1 cellular context compared by ENCODE assay signal in genomic region chr6:85594197-85594930, GRCh38.
TF ChIP-seq lines count a peak whose summit lies in the region.

No MANE protein-coding gene starts in this region.

TF ChIP-seq in GM12878, 131 proteins besides CTCF, POLR2A, EP300 and RAD21 (continued from another document):
- TF ChIP-seq CHD2 (IDR thresholded peaks at IDR 0.05; ENCODE audit: borderline replicate concordance, low read depth, low read length) = peak; percentile 5; the same call in 1 of the 2 replicates
- TF ChIP-seq IRF3 (IDR thresholded peaks at IDR 0.05) = no peak
- no peak for TF ChIP-seq PKNOX1 (IDR thresholded peaks at IDR 0.05)
- no peak for TF ChIP-seq SREBF1 (IDR thresholded peaks at IDR 0.05; ENCODE audit: low read length)
- 0 out of 2 replicates have a peak, but pooled peaks have one; percentile 19 for TF ChIP-seq CBFB (IDR thresholded peaks at IDR 0.05; ENCODE audit: low read depth)
- 0 out of 2 replicates have a peak, but pooled peaks have one; percentile 28 for TF ChIP-seq ZSCAN29 (IDR thresholded peaks at IDR 0.05)
- no peak for TF ChIP-seq ESRRA (IDR thresholded peaks at IDR 0.05; ENCODE audit: low read length)
- TF ChIP-seq PML (IDR thresholded peaks at IDR 0.05; ENCODE audit: low read length) = peak; percentile 76
- peak; percentile 35 for TF ChIP-seq SMAD1 (IDR thresholded peaks at IDR 0.05; ENCODE audit: low read depth, partially characterized antibody)
- peak; percentile 40 for TF ChIP-seq NKRF (conservative IDR thresholded peaks at IDR 0.05)
- TF ChIP-seq SIX5 (IDR thresholded peaks at IDR 0.05; ENCODE audit: low read depth, low read length, severe bottlenecking) = peak; percentile 77
- 0 out of 4 replicates have a peak, but pooled peaks of 1 of the 2 experiments have one; percentile 51 for TF ChIP-seq IKZF2 (IDR thresholded peaks at IDR 0.05)
- TF ChIP-seq ZNF274 (IDR thresholded peaks at IDR 0.05; ENCODE audit: insufficient read depth, insufficient read length) = no peak
- no peak for TF ChIP-seq STAT1 (conservative IDR thresholded peaks at IDR 0.05)
- TF ChIP-seq POLR2AphosphoS5 (IDR thresholded peaks at IDR 0.05; ENCODE audit: low read length) = no peak; the same call in 1 of the 2 replicates
- no peak for TF ChIP-seq CHD1 (IDR thresholded peaks at IDR 0.05; ENCODE audit: low read depth, low read length)
- TF ChIP-seq MXI1 (IDR thresholded peaks at IDR 0.05; ENCODE audit: low read depth, low read length) = no peak
- TF ChIP-seq CUX1 (IDR thresholded peaks at IDR 0.05; ENCODE audit: insufficient replicate concordance, low read depth, low read length) = no peak
- no peak for TF ChIP-seq MEF2B (IDR thresholded peaks at IDR 0.05; ENCODE audit: partially characterized antibody, poor library complexity, severe bottlenecking)
- TF ChIP-seq SP1 (IDR thresholded peaks at IDR 0.05; ENCODE audit: low read depth, low read length) = no peak
- TF ChIP-seq ZNF207 (IDR thresholded peaks at IDR 0.05; ENCODE audit: borderline replicate concordance) = no peak
- no peak for TF ChIP-seq ZBTB11 (CRISPR knock-in tag; IDR thresholded peaks at IDR 0.05)
- TF ChIP-seq TBL1XR1 (IDR thresholded peaks at IDR 0.05; ENCODE audit: low read depth, low read length) = no peak
- TF ChIP-seq FOXK2 (IDR thresholded peaks at IDR 0.05) = no peak
- TF ChIP-seq TCF12 (IDR thresholded peaks at IDR 0.05; ENCODE audit: low read depth, low read length) = no peak
- peak; percentile 25; the same call in 1 of the 2 replicates for TF ChIP-seq MLLT1 (IDR thresholded peaks at IDR 0.05)
- peak; percentile 16 for TF ChIP-seq NBN (IDR thresholded peaks at IDR 0.05)
- TF ChIP-seq SIN3A (IDR thresholded peaks at IDR 0.05; ENCODE audit: low read depth, low read length) = peak; percentile 32; the same call in 1 of the 2 replicates
- no peak; the same call in 1 of the 2 replicates for TF ChIP-seq GATAD2B (conservative IDR thresholded peaks at IDR 0.05; ENCODE audit: low read depth)
- no peak for TF ChIP-seq TAF1 (IDR thresholded peaks at IDR 0.05; ENCODE audit: borderline replicate concordance, low read depth, low read length)
- TF ChIP-seq NFXL1 (IDR thresholded peaks at IDR 0.05; ENCODE audit: borderline replicate concordance) = no peak
- no peak for TF ChIP-seq E2F8 (IDR thresholded peaks at IDR 0.05; ENCODE audit: low read depth, partially characterized antibody)
- TF ChIP-seq PAX5 (IDR thresholded peaks at IDR 0.05; ENCODE audit: borderline replicate concordance, low read depth, low read length) = no peak
- peak; percentile 87; the same call in 1 of the 2 replicates for TF ChIP-seq HCFC1 (IDR thresholded peaks at IDR 0.05; ENCODE audit: low read length)
- TF ChIP-seq MTA2 (IDR thresholded peaks at IDR 0.05; ENCODE audit: low read depth) = 0 out of 2 replicates have a peak, but pooled peaks have one; percentile 24
- TF ChIP-seq MTA3 (IDR thresholded peaks at IDR 0.05; ENCODE audit: borderline replicate concordance, low read length) = 0 out of 2 replicates have a peak, but pooled peaks have one; percentile 22
- no peak for TF ChIP-seq PRDM15 (CRISPR knock-in tag; IDR thresholded peaks at IDR 0.05)
